In the genomic region with DNA sequence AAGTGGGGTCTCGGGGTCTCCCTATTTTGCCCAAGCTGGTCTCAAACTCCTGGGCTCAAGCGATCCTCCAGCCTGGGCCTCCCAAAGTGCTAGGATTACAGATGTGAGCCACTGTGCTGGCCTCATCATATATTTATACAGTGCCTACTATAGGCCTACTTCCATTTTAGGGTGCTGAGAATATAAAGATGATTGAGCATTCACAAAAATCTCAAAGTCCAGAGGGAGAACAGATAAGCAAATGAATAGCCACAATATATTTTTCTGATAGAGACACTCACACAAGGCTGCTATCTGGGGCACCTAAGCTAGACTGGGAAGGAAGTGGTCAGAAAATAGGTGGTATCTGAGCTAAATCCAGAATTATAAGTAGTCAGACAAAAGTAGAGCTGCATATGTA, we compare ENCODE assay signal across 26 cellular contexts. TPM values are rescaled to one million over a fixed set of nuclear protein-coding genes. Genes with fewer than 3 reads are reported as not detected.
DNase-seq lines count a peak whose midpoint lies in the region; ATAC-seq and TF ChIP-seq lines count a peak whose summit lies in the region.
"Had no signal": no experiment of that assay in that cellular context is flagged by ENCODE, and none has a peak within 500 bp of the region (broad histone marks: within the 10 kb centered on the region; RNA-seq: fewer than 3 reads in every experiment).

No MANE protein-coding gene starts in this region.

- H3K27ac ChIP-seq in cardiac muscle cell (peak overlapping the region; percentile 95), colonic mucosa (peak overlapping the region; percentile 46), trophoblast cell (ENCODE audit: low read depth, low read length) (no peak overlapping the region), sigmoid colon (no peak overlapping the region)
- H3K27ac ChIP-seq: PC-9 had no signal

- H3K27ac Mint-ChIP-seq in Calu3 (ENCODE audit: unreplicated experiment) = no peak overlapping the region
- H3K27ac Mint-ChIP-seq in stimulated activated memory B cell treated with anti-CD40 and anti-IgM and Interleukin-4, amounts not matched to agents 10 μg/mL and 1 μg/mL and 100 μg/mL, for 72 hours = no peak overlapping the region
- H3K27ac Mint-ChIP-seq: CD8-positive, alpha-beta memory T cell had no signal

- H3K4me2 ChIP-seq in trophoblast cell (ENCODE audit: low read length) = no peak overlapping the region
- H3K4me2 ChIP-seq: PC-9 had no signal

- H3K4me3 ChIP-seq in cardiac muscle cell (no peak overlapping the region), colonic mucosa (no peak overlapping the region), trophoblast cell (ENCODE audit: low read depth, low read length) (no peak overlapping the region), sigmoid colon (no peak overlapping the region)
- H3K4me3 ChIP-seq: MG63, PC-9 had no signal

- H3K27me3 ChIP-seq in cardiac muscle cell (no peaks in the 10 kb centered on the region), colonic mucosa (no peaks in the 10 kb centered on the region), trophoblast cell (ENCODE audit: insufficient read depth, low read length) (no peaks in the 10 kb centered on the region), sigmoid colon (no peaks in the 10 kb centered on the region)
- H3K27me3 ChIP-seq: BE2C, MG63 had no signal

- intact Hi-C loops in Right ventricle myocardium inferior (cut with DNase I) (no loop called here), Calu3 (cut with micrococcal nuclease; ENCODE audit: unreplicated experiment) (no loop called here), colonic mucosa (cut with DNase I) (no loop called here), sigmoid colon (cut with DNase I) (no loop called here)

- no peak overlapping the region for H2AK5ac ChIP-seq in trophoblast cell (ENCODE audit: low read length)

- H3K27me3 Mint-ChIP-seq in Calu3 (ENCODE audit: unreplicated experiment) = no peaks in the 10 kb centered on the region
- no peaks in the 10 kb centered on the region for H3K27me3 Mint-ChIP-seq in stimulated activated memory B cell treated with anti-CD40 and anti-IgM and Interleukin-4, amounts not matched to agents 10 μg/mL and 1 μg/mL and 100 μg/mL, for 72 hours

- CTCF ChIA-PET in Calu3 (lab: Charles Lee) = no interaction called here

- H4K12ac ChIP-seq in trophoblast cell (ENCODE audit: low read depth, low read length) = no peak overlapping the region

- no peak for TF ChIP-seq CTCF in cardiac muscle cell (IDR thresholded peaks at IDR 0.05; ENCODE audit: low read depth, low read length)
- TF ChIP-seq CTCF in Calu3 (IDR thresholded peaks at IDR 0.05; ENCODE audit: unreplicated experiment) = no peak
- TF ChIP-seq CTCF in colonic mucosa (IDR thresholded peaks at IDR 0.05) = no peak
- no peak for TF ChIP-seq CTCF in sigmoid colon (IDR thresholded peaks at IDR 0.05)

- H3K4me1 Mint-ChIP-seq in Calu3 (ENCODE audit: low read depth, unreplicated experiment) = peaks cover 33% of the 10 kb centered on the region
- no peaks in the 10 kb centered on the region for H3K4me1 Mint-ChIP-seq in stimulated activated memory B cell treated with anti-CD40 and anti-IgM and Interleukin-4, amounts not matched to agents 10 μg/mL and 1 μg/mL and 100 μg/mL, for 72 hours
- H3K4me1 Mint-ChIP-seq: CD8-positive, alpha-beta memory T cell had no signal

- DNase-seq in cardiac muscle cell (ENCODE audit: low read depth in 1 of 2, low spot score in 1 of 2) = no peak
- DNase-seq in Right ventricle myocardium inferior (ENCODE audit: missing footprints) = no peak
- no peak for DNase-seq in Calu3
- DNase-seq in colonic mucosa = no peak
- DNase-seq in trophoblast cell = no peak
- no peak for DNase-seq in sigmoid colon
- DNase-seq: 8988T; ACHN; BE2C; CD8-positive, alpha-beta memory T cell; DMS79 treated with DMSO at 0.1 percent for 48 hours; GF-D8; KBM-7; MG63; NCI-H1694; NCI-H2029 treated with DMSO at 0.1 percent for 48 hours; NCI-H446 treated with DMSO at 0.1 percent for 48 hours; NCI-H526; NCI-H82; PC-9; SHP77 had no signal

- H4K91ac ChIP-seq in trophoblast cell (ENCODE audit: low read depth, low read length) = no peak overlapping the region

- H2BK120ac ChIP-seq in trophoblast cell (ENCODE audit: insufficient read depth, low read length, poor library complexity) = no peak overlapping the region

- H3K36me3 ChIP-seq in cardiac muscle cell (peaks cover 80% of the 10 kb centered on the region), colonic mucosa (no peaks in the 10 kb centered on the region), trophoblast cell (ENCODE audit: control insufficient read depth in 1 of 2, insufficient read depth in 2 of 2, low read length in 2 of 2) (peaks cover 29 to 37% of the 10 kb centered on the region in 2 experiments), sigmoid colon (no peaks in the 10 kb centered on the region)
- H3K36me3 ChIP-seq: BE2C, MG63 had no signal

- peaks cover 2% of the 10 kb centered on the region for H3K9me3 Mint-ChIP-seq in Calu3 (ENCODE audit: low read depth, unreplicated experiment)
- no peaks in the 10 kb centered on the region for H3K9me3 Mint-ChIP-seq in stimulated activated memory B cell treated with anti-CD40 and anti-IgM and Interleukin-4, amounts not matched to agents 10 μg/mL and 1 μg/mL and 100 μg/mL, for 72 hours
- H3K9me3 Mint-ChIP-seq: CD8-positive, alpha-beta memory T cell had no signal

- H2BK12ac ChIP-seq in trophoblast cell (ENCODE audit: low read length) = no peak overlapping the region

- H3K79me1 ChIP-seq in trophoblast cell (ENCODE audit: low read length) = peaks cover 4% of the 10 kb centered on the region

- no peaks in the 10 kb centered on the region for H3K9me3 ChIP-seq in cardiac muscle cell (ENCODE audit: low read depth)
- H3K9me3 ChIP-seq in colonic mucosa = no peaks in the 10 kb centered on the region
- peaks cover 2% of the 10 kb centered on the region for H3K9me3 ChIP-seq in trophoblast cell (ENCODE audit: insufficient read depth, low read depth, low read length)
- no peaks in the 10 kb centered on the region for H3K9me3 ChIP-seq in sigmoid colon
- H3K9me3 ChIP-seq: BE2C, MG63 had no signal

- H4K8ac ChIP-seq in trophoblast cell (ENCODE audit: low read depth, low read length) = no peak overlapping the region

- no peak for TF ChIP-seq EP300 in sigmoid colon (IDR thresholded peaks at IDR 0.05)

- H3K4me3 Mint-ChIP-seq in Calu3 (ENCODE audit: low read depth, unreplicated experiment) = no peak overlapping the region
- H3K4me3 Mint-ChIP-seq in stimulated activated memory B cell treated with anti-CD40 and anti-IgM and Interleukin-4, amounts not matched to agents 10 μg/mL and 1 μg/mL and 100 μg/mL, for 72 hours = no peak overlapping the region
- H3K4me3 Mint-ChIP-seq: CD14-positive monocyte; CD8-positive, alpha-beta memory T cell had no signal

- peaks cover 19% of the 10 kb centered on the region for H3K36me3 Mint-ChIP-seq in Calu3 (ENCODE audit: insufficient read depth, unreplicated experiment)
- H3K36me3 Mint-ChIP-seq in stimulated activated memory B cell treated with anti-CD40 and anti-IgM and Interleukin-4, amounts not matched to agents 10 μg/mL and 1 μg/mL and 100 μg/mL, for 72 hours = no peaks in the 10 kb centered on the region
- H3K36me3 Mint-ChIP-seq: CD8-positive, alpha-beta memory T cell had no signal

- H3K4me1 ChIP-seq in cardiac muscle cell (ENCODE audit: low read depth) (peaks cover 57% of the 10 kb centered on the region), colonic mucosa (no peaks in the 10 kb centered on the region), trophoblast cell (ENCODE audit: control insufficient read depth in 1 of 2, insufficient read depth in 2 of 2, low read length in 2 of 2) (peaks cover 0 to 4% of the 10 kb centered on the region in 2 experiments), sigmoid colon (no peaks in the 10 kb centered on the region)
- H3K4me1 ChIP-seq: BE2C had no signal

- H3K18ac ChIP-seq in trophoblast cell (ENCODE audit: low read length) = no peak overlapping the region

- H3K79me2 ChIP-seq in trophoblast cell (ENCODE audit: control insufficient read depth, insufficient read depth, low read length, poor library complexity) = peaks cover 7% of the 10 kb centered on the region

- no peak overlapping the region for H3K23ac ChIP-seq in trophoblast cell (ENCODE audit: low read length)

- TF ChIP-seq POLR2A in sigmoid colon (IDR thresholded peaks at IDR 0.05) = no peak

- H2BK5ac ChIP-seq in trophoblast cell (ENCODE audit: low read depth, low read length, poor library complexity) = no peak overlapping the region

- H3K14ac ChIP-seq in trophoblast cell (ENCODE audit: low read length) = no peak overlapping the region

- peak overlapping the region; percentile 50 for H3K4ac ChIP-seq in trophoblast cell (ENCODE audit: low read depth, low read length)

- no peak overlapping the region for H2AFZ ChIP-seq in trophoblast cell (ENCODE audit: insufficient read depth, low read length, poor library complexity)
- H2AFZ ChIP-seq: PC-9 had no signal

- BruUV-seq in Calu3 (replicated peaks; lab: Mats Ljungman, UMichigan) = TSS peak; percentile 6

- ATAC-seq in Right ventricle myocardium inferior = no peak
- ATAC-seq in stimulated activated memory B cell treated with anti-CD40 and anti-IgM and Interleukin-4, amounts not matched to agents 10 μg/mL and 1 μg/mL and 100 μg/mL, for 72 hours = no peak
- no peak for ATAC-seq in GM21529 (IDR thresholded peaks at IDR 0.05; ENCODE audit: unreplicated experiment)

- peak overlapping the region in 1 of 2 donors; percentile 6 for H3K9ac ChIP-seq in colonic mucosa (ENCODE audit: low read depth in 2 of 2, low read length in 2 of 2)
- no peak overlapping the region for H3K9ac ChIP-seq in trophoblast cell (ENCODE audit: low read length)

- WGBS in trophoblast cell (ENCODE audit: extremely low coverage, insufficient coverage, insufficient read length) = no CpG with 5 or more reads among the region's 2 CpGs
- WGBS in sigmoid colon, 2 donors = 46 to 85% methylated on average over 2 of the region's 2 CpGs

RNA-seq across cellular contexts. Expression of a gene that starts 21.7 kb away (rescaled TPM):
- total RNA-seq in cardiac muscle cell = 362 and 376 TPM in 2 replicates
- 363 and 451 TPM in 2 replicates for polyA plus RNA-seq in cardiac muscle cell
- total RNA-seq in Right ventricle myocardium inferior = 378 TPM
- 54.2 and 61.1 TPM in 2 replicates for total RNA-seq in Calu3 (2022)
- total RNA-seq in colonic mucosa = 100 to 1,000 TPM; 130 to 187 TPM
- 144 and 147 TPM in 2 replicates for polyA plus RNA-seq in trophoblast cell (2013)
- total RNA-seq in sigmoid colon = 1 to 10 TPM in 3 of 4 donors, under 1 TPM in 1; 0.71 to 4.2 (median 1.3) TPM
- 10 to 100 TPM; 39.6 to 45.2 (median 42.1) TPM for polyA plus RNA-seq in sigmoid colon
- total RNA-seq: RPMI7951, SK-MEL-5 had no signal

Comparison
In these comparisons a context has a peak if more than half of its experiments do, and no peak if none do; other contexts are left out.
1. H3K27ac ChIP-seq: peak in cardiac muscle cell (single experiment) and colonic mucosa (single experiment); none in trophoblast cell (single experiment) and sigmoid colon (0 of 4).
2. RNA of a gene that starts 21.7 kb away (total RNA-seq): 378 TPM in Right ventricle myocardium inferior (single experiment), 362 to 376 TPM in cardiac muscle cell, 130 to 187 TPM in colonic mucosa and 54.2 to 61.1 TPM in Calu3; 0.71 to 4.2 TPM in sigmoid colon; every median in the first group is over 10 times any median in the second.